21 cellular contexts compared by ENCODE assay signal in the genomic region with DNA sequence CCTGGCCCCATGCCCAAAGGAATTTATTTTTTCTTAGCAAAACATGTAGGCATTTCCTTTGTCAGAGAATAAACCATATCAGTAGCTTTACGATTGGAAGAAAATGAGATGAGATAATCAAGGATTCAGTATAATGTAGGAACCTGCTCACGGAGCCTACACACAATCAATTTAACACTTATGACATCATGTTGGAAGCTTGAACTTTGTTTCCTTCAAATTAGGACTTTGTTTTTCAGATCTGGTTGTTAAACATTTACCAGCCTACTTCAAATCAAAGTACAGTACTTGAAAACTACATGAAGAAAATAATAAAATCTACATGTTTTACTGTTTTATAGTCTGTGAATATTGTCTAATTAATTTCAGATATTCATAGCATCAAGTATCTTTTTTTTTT.
"Had no signal": no experiment of that assay in that cellular context is flagged by ENCODE, and none has a peak within 500 bp of the region (broad histone marks: within the 10 kb centered on the region; RNA-seq: fewer than 3 reads in every experiment).

No MANE protein-coding gene starts in this region.

- H3K79me2 ChIP-seq: hepatocyte had no signal

- H3K36me3 ChIP-seq: esophagus muscularis mucosa, gastroesophageal sphincter, heart left ventricle, left ventricle myocardium inferior, lower lobe of right lung had no signal

- H3K27me3 ChIP-seq: dorsolateral prefrontal cortex, esophagus muscularis mucosa, foreskin keratinocyte, gastroesophageal sphincter, heart left ventricle, hepatocyte had no signal

- H3K4me1 ChIP-seq: esophagus muscularis mucosa, foreskin keratinocyte, gastroesophageal sphincter, heart left ventricle, left ventricle myocardium inferior, lower lobe of right lung had no signal

- FAIRE-seq: colon, endothelial cell of umbilical vein, frontal cortex had no signal

- ATAC-seq: foreskin keratinocyte, gastroesophageal sphincter, heart left ventricle, left cardiac atrium, lower lobe of right lung, mucosa of descending colon had no signal

- H2AFZ ChIP-seq: hepatocyte had no signal

- H3K4me2 ChIP-seq: hepatocyte had no signal

- H3K4me3 ChIP-seq: coronary artery, dorsolateral prefrontal cortex, esophagus muscularis mucosa, gastroesophageal sphincter, heart left ventricle, hepatocyte, left ventricle myocardium inferior, lower lobe of right lung, mucosa of descending colon had no signal

- H3K27ac ChIP-seq: coronary artery, dorsolateral prefrontal cortex, esophagus muscularis mucosa, foreskin keratinocyte, gastroesophageal sphincter, heart left ventricle, hepatocyte, left ventricle myocardium inferior, lower lobe of right lung had no signal

- H3K9me3 ChIP-seq: esophagus muscularis mucosa, gastroesophageal sphincter, lower lobe of right lung, mucosa of descending colon had no signal

- DNase-seq: dermis blood vessel endothelial cell; dorsolateral prefrontal cortex; effector CD4-positive, alpha-beta T cell; effector memory CD4-positive, alpha-beta T cell; foreskin keratinocyte; heart left ventricle; hypothalamus; immature natural killer cell; islet precursor cell; left cardiac atrium; left ventricle myocardium inferior; lower lobe of right lung; mesenchymal stem cell; mucosa of descending colon had no signal
